ENCODE assay signal across 8 cellular contexts in genomic region chr17:42519546-42520444, GRCh38. TPM values are rescaled to one million over a fixed set of nuclear protein-coding genes. Genes with fewer than 3 reads are reported as not detected.
DNase-seq lines count a peak whose midpoint lies in the region; ATAC-seq and TF ChIP-seq lines count a peak whose summit lies in the region.

No MANE protein-coding gene starts in this region.

- H3K9me3 ChIP-seq in cardiac muscle cell (ENCODE audit: low read depth), result no peaks in the 10 kb centered on the region

- intact Hi-C loops in posterior cingulate gyrus (cut with DNase I), result loop anchor here (5.0 to 10.0 kb wide), 3 partner anchors 55 to 207 kb away; no protein-coding TSS in a partner anchor

- H3K27me3 ChIP-seq in cardiac muscle cell, result no peaks in the 10 kb centered on the region

- TF ChIP-seq CTCF in cardiac muscle cell (IDR thresholded peaks at IDR 0.05; ENCODE audit: low read depth, low read length), result no peak

- H3K4me1 ChIP-seq in cardiac muscle cell (ENCODE audit: low read depth), result peaks cover 34% of the 10 kb centered on the region

- H3K4me3 ChIP-seq in cardiac muscle cell, result no peak overlapping the region

- H3K27ac ChIP-seq in cardiac muscle cell, result peak overlapping the region; percentile 100

- no peaks in the 10 kb centered on the region for H3K36me3 ChIP-seq in cardiac muscle cell

- DNase-seq in GOT3 (lab: John Stamatoyannopoulos, UW) (peak; percentile 83), amniotic epithelial cell (ENCODE audit: low read depth) (peak; percentile 99), cardiac muscle cell (ENCODE audit: low read depth in 1 of 2, low spot score in 1 of 2) (peak; percentile 73 to 99), posterior cingulate gyrus (peak; percentile 64 to 94 (median 70)), NCI-H2227 (lab: John Stamatoyannopoulos, UW; ENCODE audit: unreplicated experiment) (no peak), NCI-H748 treated with DMSO at 0.1 percent for 48 hours (lab: John Stamatoyannopoulos, UW) (no peak)
- no peak for DNase-seq in activated T-cell treated with anti-CD3 and anti-CD28 coated beads, Interleukin-2, amount 50 U/mL, for 48 hours

- no peak for ATAC-seq in GM19035 (IDR thresholded peaks at IDR 0.05; ENCODE audit: unreplicated experiment)

RNA-seq across cellular contexts. Expression of gene NAGLU, which starts 16.2 kb away (rescaled TPM):
- 49.0 and 56.9 TPM in 2 replicates for total RNA-seq in cardiac muscle cell
- polyA plus RNA-seq in cardiac muscle cell, result 37.1 and 56.9 TPM in 2 replicates

RNA-seq across cellular contexts. Expression of gene HSD17B1, which starts 32.9 kb away (rescaled TPM):
- 4.3 and 6.0 TPM in 2 replicates for total RNA-seq in cardiac muscle cell
- 2.8 and 3.0 TPM in 2 replicates for polyA plus RNA-seq in cardiac muscle cell

RNA-seq across cellular contexts. Expression of gene COASY, which starts 42.2 kb away (rescaled TPM):
- total RNA-seq in cardiac muscle cell, result 32.5 and 43.5 TPM in 2 replicates
- polyA plus RNA-seq in cardiac muscle cell, result 74.7 and 97.4 TPM in 2 replicates

RNA-seq across cellular contexts. Expression of gene MLX, which starts 47.1 kb away (rescaled TPM):
- total RNA-seq in cardiac muscle cell, result 22.4 and 28.1 TPM in 2 replicates
- polyA plus RNA-seq in cardiac muscle cell, result 37.1 and 47.3 TPM in 2 replicates

RNA-seq across cellular contexts. Expression of gene PSMC3IP, which starts 57.7 kb away (rescaled TPM):
- total RNA-seq in cardiac muscle cell, result 6.2 and 6.6 TPM in 2 replicates
- polyA plus RNA-seq in cardiac muscle cell, result 9.1 and 14.0 TPM in 2 replicates

Comparison
In these comparisons a context has a peak if more than half of its experiments do, and no peak if none do; other contexts are left out.
1. DNase-seq: peak in GOT3 (single experiment), amniotic epithelial cell (single experiment), cardiac muscle cell (2 of 2) and posterior cingulate gyrus (10 of 10); none in activated T-cell treated with anti-CD3 and anti-CD28 coated beads, Interleukin-2, amount 50 U/mL, for 48 hours (0 of 2), NCI-H2227 (single experiment) and NCI-H748 treated with DMSO at 0.1 percent for 48 hours (single experiment).